8 cellular contexts compared by ENCODE assay signal in the genomic region with DNA sequence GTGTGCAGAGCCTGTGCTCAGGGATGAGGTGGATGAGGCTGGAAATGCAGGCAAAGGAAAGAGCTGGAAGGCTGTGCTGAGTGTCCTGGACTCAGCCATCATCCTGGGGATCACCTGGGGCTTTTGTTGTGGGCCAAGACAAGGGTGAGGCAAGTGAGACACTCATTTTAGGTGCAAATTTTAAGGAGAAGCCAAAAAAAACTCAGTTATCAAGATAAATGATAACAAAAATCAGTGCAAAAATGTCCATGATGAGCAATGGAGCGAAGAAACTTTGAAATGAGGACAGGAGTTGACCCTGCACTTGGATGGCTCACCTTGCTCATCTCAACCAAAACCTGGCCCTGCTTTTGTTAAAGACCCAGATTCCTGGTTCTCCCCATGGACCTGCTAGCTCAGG.
"Had no signal": no experiment of that assay in that cellular context is flagged by ENCODE, and none has a peak within 500 bp of the region (broad histone marks: within the 10 kb centered on the region; RNA-seq: fewer than 3 reads in every experiment).

No MANE protein-coding gene starts in this region.

- FAIRE-seq: G401.6, GM12878, GM12891, GM12892, GM18507, GM19239 had no signal

- H3K4me3 ChIP-seq: GM12878 had no signal

- DNase-seq: GDM1, GF-D8 had no signal

- ATAC-seq: GM12878 had no signal
